Comparison of ENCODE assay signal across 32 cellular contexts in the genomic region with DNA sequence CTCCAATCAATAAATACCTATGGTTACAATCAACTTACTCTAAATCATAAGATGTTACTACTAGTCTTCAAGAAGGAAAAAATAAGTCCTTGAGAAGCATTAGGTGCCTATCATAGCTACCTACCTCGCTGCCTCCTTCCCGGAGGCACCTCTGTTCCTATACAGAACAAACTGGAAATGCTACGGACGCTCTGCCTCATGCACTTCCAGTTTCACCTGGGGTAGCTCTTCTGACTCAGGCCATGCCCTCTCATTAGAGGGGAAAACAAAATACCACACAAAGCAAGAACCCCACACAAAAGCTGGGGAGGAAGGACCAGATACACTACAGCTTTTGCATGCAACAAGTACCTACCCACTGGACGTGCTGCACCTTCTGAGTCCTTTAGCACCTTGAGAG. TPM values are rescaled to one million over a fixed set of nuclear protein-coding genes. Genes with fewer than 3 reads are reported as not detected.
DNase-seq lines count a peak whose midpoint lies in the region; ATAC-seq, FAIRE-seq and TF ChIP-seq lines count a peak whose summit lies in the region.
"Had no signal": no experiment of that assay in that cellular context is flagged by ENCODE, and none has a peak within 500 bp of the region (broad histone marks: within the 10 kb centered on the region; RNA-seq: fewer than 3 reads in every experiment).

No MANE protein-coding gene starts in this region.

- WGBS in HepG2 (ENCODE audit: low lambda C conversion rate) = 86% methylated on average over 5 of the region's 5 CpGs
- WGBS in right lobe of liver (ENCODE audit: insufficient coverage, low coverage, low lambda C conversion rate, missing lambda C conversion rate) = 81% methylated on average over 4 of the region's 5 CpGs

- H3K4me3 ChIP-seq in HepG2 (replicated peaks in 1 of 3; ENCODE audit: insufficient read depth in 1 of 3, low read depth in 2 of 3, low read length in 3 of 3) (no peak overlapping the region), right lobe of liver (no peak overlapping the region), fibroblast of lung (replicated peaks in 1 of 4; ENCODE audit: control extremely low read depth in 1 of 4, insufficient read depth in 1 of 4, low read depth in 3 of 4, low read length in 4 of 4) (no peak overlapping the region), SJCRH30 (no peak overlapping the region)

- H3K27ac ChIP-seq in HepG2 (ENCODE audit: extremely low read length, insufficient read depth, low read length) (no peak overlapping the region), right lobe of liver (no peak overlapping the region), fibroblast of lung (ENCODE audit: insufficient read depth, low read length) (no peak overlapping the region), SJCRH30 (no peak overlapping the region)
- H3K27ac ChIP-seq: C4-2B, HL-60 had no signal

- POLR2A ChIA-PET in HepG2 (lab: Yijun Ruan, JAX) = no interaction called here

- intact Hi-C loops in HepG2 (cut with micrococcal nuclease; ENCODE audit: unreplicated experiment) = no loop called here
- intact Hi-C loops in right lobe of liver (cut with DNase I) = no loop called here

- no peak for TF ChIP-seq POLR2A in HepG2 (IDR thresholded peaks at IDR 0.05; ENCODE audit: insufficient read depth in 1 of 2, low read depth in 2 of 2, low read length in 2 of 2)
- no peak for TF ChIP-seq POLR2A in right lobe of liver (IDR thresholded peaks at IDR 0.05)

- in situ Hi-C loops in HepG2 (cut with HindIII; ENCODE audit: extremely low pct_ligation_motif_present, low pct_unique_long_range_greater_than_20kb) = loop anchor here (25.0 kb wide), 1 partner anchor 150 kb away; no protein-coding TSS in a partner anchor

- H3K9ac ChIP-seq in HepG2 (ENCODE audit: insufficient read depth, low read depth, low read length) (no peak overlapping the region), fibroblast of lung (ENCODE audit: insufficient read depth, low read length) (no peak overlapping the region)

- TF ChIP-seq EP300 in HepG2 (IDR thresholded peaks at IDR 0.05; ENCODE audit: low read depth in 2 of 2, low read length in 2 of 2) = no peak
- TF ChIP-seq EP300 in HepG2 (CRISPR knock-in tag; IDR thresholded peaks at IDR 0.05; ENCODE audit: borderline replicate concordance) = no peak

- CTCF ChIA-PET in HepG2 (lab: Yijun Ruan, JAX; ENCODE audit: low intra/inter-chr PET ratio, low total read pairs) = no interaction called here

- DNase-seq in HepG2 (ENCODE audit: low spot score) = no peak
- no peak for DNase-seq in right lobe of liver
- DNase-seq in RKO (ENCODE audit: low spot score) = peak; percentile 63
- DNase-seq in fibroblast of lung (ENCODE audit: low read depth in 2 of 2) = no peak
- DNase-seq in central memory CD4-positive, alpha-beta T cell = no peak
- no peak for DNase-seq in SJCRH30
- DNase-seq in NCI-H510A treated with DMSO at 0.1 percent for 48 hours (lab: John Stamatoyannopoulos, UW) = no peak
- DNase-seq: AML-193; CD8-positive, alpha-beta memory T cell; DMS 273 treated with DMSO at 0.1 percent for 48 hours; DMS79 treated with DMSO at 0.1 percent for 48 hours; GF-D8; H9; HFFc6; Kasumi-1; MV-4-11; NCI-H1105; NCI-H1436 treated with DMSO at 0.1 percent for 48 hours; NCI-H1930; NCI-H2107; NCI-H524 treated with DMSO at 0.1 percent for 48 hours; NCI-H774; NK-92 treated with Interleukin-12 subunit alpha and Interleukin-12 subunit beta, amount 100 ng/mL, for 24 hours; PC-3; RPMI8226; SHP77; T-helper 1 cell had no signal

- H3K4me2 ChIP-seq in HepG2 (ENCODE audit: low read depth, low read length) (no peak overlapping the region), fibroblast of lung (ENCODE audit: extremely low read depth, insufficient read depth, low read length) (peak overlapping the region; percentile 48)

- ATAC-seq in HepG2 (no peak), right lobe of liver (no peak), HG03378 (IDR thresholded peaks at IDR 0.05; ENCODE audit: unreplicated experiment) (no peak)
- ATAC-seq: PC-3 had no signal

- no peak for TF ChIP-seq CTCF in HepG2 (CRISPR knock-in tag; IDR thresholded peaks at IDR 0.05)
- no peak for TF ChIP-seq CTCF in right lobe of liver (IDR thresholded peaks at IDR 0.05)
- TF ChIP-seq CTCF in fibroblast of lung (conservative IDR thresholded peaks at IDR 0.05 in 1 of 2, IDR thresholded peaks at IDR 0.05 in 1 of 2; ENCODE audit: low read depth in 1 of 2, low read length in 2 of 2) = no peak

- H4K20me1 ChIP-seq in HepG2 (ENCODE audit: insufficient read depth, low read length) (peaks cover 64% of the 10 kb centered on the region), fibroblast of lung (ENCODE audit: control insufficient read depth, extremely low read depth, insufficient read depth, low read length) (no peaks in the 10 kb centered on the region)

- H3K79me2 ChIP-seq in HepG2 (ENCODE audit: insufficient read depth, low read length) (peaks cover 73% of the 10 kb centered on the region), fibroblast of lung (ENCODE audit: control insufficient read depth, insufficient read depth, low read length) (peaks cover 90% of the 10 kb centered on the region)

- no TSS peak for BruUV-seq in HepG2 (replicated peaks; lab: Mats Ljungman, UMichigan)

- TF ChIP-seq RAD21 in HepG2 (CRISPR knock-in tag; IDR thresholded peaks at IDR 0.05) = no peak

- H3K4me1 ChIP-seq in HepG2 (ENCODE audit: insufficient read depth, low read length) (peaks cover 63% of the 10 kb centered on the region), right lobe of liver (peaks cover 0 to 8% (median 0%) of the 10 kb centered on the region in 4 donors), fibroblast of lung (ENCODE audit: control insufficient read depth, extremely low read depth, insufficient read depth, low read length) (peaks cover 41% of the 10 kb centered on the region), SJCRH30 (peaks cover 16% of the 10 kb centered on the region)

- FAIRE-seq in HepG2 (lab: Jason Lieb, UNC) = no peak
- FAIRE-seq: A204.1, GM12892 had no signal

- no peaks in the 10 kb centered on the region; a peak in 1 of 5 replicates for H3K27me3 ChIP-seq in HepG2 (ENCODE audit: control insufficient read depth in 1 of 2, insufficient read depth in 2 of 2, low read length in 2 of 2)
- H3K27me3 ChIP-seq in right lobe of liver = no peaks in the 10 kb centered on the region
- H3K27me3 ChIP-seq in fibroblast of lung (ENCODE audit: control insufficient read depth, insufficient read depth, low read length) = no peaks in the 10 kb centered on the region
- H3K27me3 ChIP-seq in SJCRH30 = no peaks in the 10 kb centered on the region

- H2AFZ ChIP-seq in HepG2 (ENCODE audit: low read length) (no peak overlapping the region), fibroblast of lung (ENCODE audit: low read length) (no peak overlapping the region)

- H3K36me3 ChIP-seq in HepG2 (replicated peaks in 1 of 2; ENCODE audit: control insufficient read depth in 1 of 2, insufficient read depth in 2 of 2, low read length in 2 of 2) = peaks cover 41 to 64% of the 10 kb centered on the region in 2 experiments
- H3K36me3 ChIP-seq in right lobe of liver = peaks cover 0 to 8% (median 0%) of the 10 kb centered on the region in 4 donors
- H3K36me3 ChIP-seq in fibroblast of lung (ENCODE audit: control insufficient read depth, insufficient read depth, low read length) = peaks cover 25% of the 10 kb centered on the region
- peaks cover 56% of the 10 kb centered on the region for H3K36me3 ChIP-seq in SJCRH30

- no peaks in the 10 kb centered on the region for H3K9me3 ChIP-seq in HepG2 (ENCODE audit: low read length)
- no peaks in the 10 kb centered on the region for H3K9me3 ChIP-seq in right lobe of liver
- H3K9me3 ChIP-seq in fibroblast of lung (ENCODE audit: control insufficient read depth, insufficient read depth, low read depth, low read length) = no peaks in the 10 kb centered on the region
- H3K9me3 ChIP-seq in SJCRH30 (replicated peaks) = no peaks in the 10 kb centered on the region

TF ChIP-seq in HepG2, 621 proteins besides CTCF, POLR2A, EP300 and RAD21:
- TF ChIP-seq RBFOX2 (IDR thresholded peaks at IDR 0.05; ENCODE audit: low read depth, low read length) (0 out of 2 replicates have a peak, but pooled peaks have one; percentile 24), ZFAT (CRISPR knock-in tag; conservative IDR thresholded peaks at IDR 0.05) (no peak), FOXC1 (CRISPR knock-in tag; IDR thresholded peaks at IDR 0.05; ENCODE audit: borderline replicate concordance) (no peak)
TF ChIP-seq in HepG2: peak in this region for 1.

RNA-seq across cellular contexts. Expression of a gene that starts 12.4 kb away (rescaled TPM):
- total RNA-seq in HepG2 (2016; rRNA removed; fragmentation: Illumina TruSeq; extraction: Trizol) (8.9 and 9.0 TPM in 2 replicates), right lobe of liver (10 to 100 TPM in 2 of 6 experiments, 1 to 10 TPM in 4; 3.9 to 11.6 (median 7.3) TPM), fibroblast of lung (4.5 and 4.9 TPM in 2 replicates)
- total RNA-seq in HepG2 (2016; cell fraction: cytosol; rRNA removed; fragmentation: Illumina TruSeq; extraction: Trizol; ENCODE audit: low read depth) = 1.6 and 1.8 TPM in 2 replicates
- total RNA-seq in HepG2 (2016; cell fraction: insoluble cytoplasmic fraction; rRNA removed; fragmentation: Illumina TruSeq; extraction: Trizol) = 8.3 and 8.7 TPM in 2 replicates
- 5.8 and 6.0 TPM in 2 replicates for total RNA-seq in HepG2 (2016; cell fraction: membrane; rRNA removed; fragmentation: Illumina TruSeq; extraction: Trizol)
- 12.5 and 16.8 TPM in 2 replicates for total RNA-seq in HepG2 (2016; cell fraction: nucleus; rRNA removed; fragmentation: Illumina TruSeq; extraction: Trizol)
- polyA plus RNA-seq in HepG2 (2011; rRNA removed) (17.8 and 19.2 TPM in 2 replicates), fibroblast of lung (6.0 and 13.0 TPM in 2 replicates)
- 10.9 and 12.6 TPM in 2 replicates for polyA plus RNA-seq in HepG2 (2011; cell fraction: cytosol; rRNA removed)
- polyA plus RNA-seq in HepG2 (2011; cell fraction: nucleus; rRNA removed) = 61.0 and 63.7 TPM in 2 replicates
- polyA plus RNA-seq in HepG2 (2012) = 10.0 and 17.2 TPM in 2 replicates
- polyA plus RNA-seq in HepG2 (2016; cell fraction: cytosol; fragmentation: Illumina TruSeq; extraction: Trizol; ENCODE audit: low read depth) = 0.37 and 0.40 TPM in 2 replicates
- polyA plus RNA-seq in HepG2 (2016; cell fraction: insoluble cytoplasmic fraction; fragmentation: Illumina TruSeq; extraction: Trizol; ENCODE audit: low read depth) = 6.9 and 9.0 TPM in 2 replicates
- 2.0 and 2.1 TPM in 2 replicates for polyA plus RNA-seq in HepG2 (2016; cell fraction: membrane; fragmentation: Illumina TruSeq; extraction: Trizol; ENCODE audit: low read depth)
- polyA plus RNA-seq in HepG2 (2016; cell fraction: nucleus; fragmentation: Illumina TruSeq; extraction: Trizol; ENCODE audit: insufficient read depth, low read depth) = 21.3 and 22.7 TPM in 2 replicates
- polyA minus RNA-seq in HepG2 (2011; rRNA and poly(A)+ RNA removed; ENCODE audit: low replicate concordance) = 0.09 and 81.1 TPM in 2 replicates
- 21.7 and 22.2 TPM in 2 replicates for polyA minus RNA-seq in HepG2 (2011; cell fraction: cytosol; rRNA and poly(A)+ RNA removed)
- 40.0 and 40.4 TPM in 2 replicates for polyA minus RNA-seq in HepG2 (2011; cell fraction: nucleus; rRNA and poly(A)+ RNA removed)
- polyA plus RNA-seq in fibroblast of lung (2012) = 8.7 and 16.5 TPM in 2 replicates
- 33.3 and 95.6 TPM in 2 replicates for polyA minus RNA-seq in fibroblast of lung (ENCODE audit: low replicate concordance)
- total RNA-seq in SJCRH30 (2014; rRNA removed; shearing (Covaris generic)) = 41.6 and 41.7 TPM in 2 replicates
- polyA plus RNA-seq: CD8-positive, alpha-beta memory T cell had no signal
